ENCODE assay signal across 27 cellular contexts in the genomic region with DNA sequence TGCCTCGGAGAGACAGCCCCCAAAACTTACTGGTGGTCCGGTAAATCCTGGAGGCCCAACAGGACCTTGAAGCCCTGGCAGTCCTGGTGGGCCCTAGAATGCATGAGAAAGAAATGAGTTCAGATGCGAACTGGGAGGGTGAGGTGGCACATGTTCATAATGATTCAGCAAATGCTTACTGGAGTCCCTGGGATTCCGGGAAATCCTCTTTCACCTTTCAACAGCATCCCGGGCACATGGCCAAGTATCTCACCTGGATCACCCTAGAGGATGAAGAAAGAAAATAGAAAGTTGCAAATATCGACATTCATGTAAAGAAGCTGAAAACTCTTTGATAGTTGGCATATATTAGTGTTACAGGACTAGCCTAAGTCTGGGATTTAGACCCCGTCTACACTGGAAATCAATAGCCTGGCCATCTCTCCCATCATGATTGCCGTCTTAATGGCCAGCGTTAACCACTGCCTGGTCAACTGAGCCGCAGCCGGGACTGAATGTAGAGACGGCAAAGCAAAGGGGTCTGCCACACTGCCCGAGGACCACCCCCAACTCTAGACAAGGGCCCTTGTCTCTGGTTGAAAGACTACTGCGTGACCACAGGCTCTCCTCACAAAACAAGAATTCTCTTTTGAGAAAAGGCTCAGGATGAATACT.
DNase-seq lines count a peak whose midpoint lies in the region; ATAC-seq, FAIRE-seq and TF ChIP-seq lines count a peak whose summit lies in the region.
"Had no signal": no experiment of that assay in that cellular context is flagged by ENCODE, and none has a peak within 500 bp of the region (broad histone marks: within the 10 kb centered on the region; RNA-seq: fewer than 3 reads in every experiment).

No MANE protein-coding gene starts in this region.

- H3K4me2 ChIP-seq in PC-9, result peak overlapping the region; percentile 43

- no peak for TF ChIP-seq POLR2A in H54 (IDR thresholded peaks at IDR 0.05; ENCODE audit: low read depth, low read length)

- no peaks in the 10 kb centered on the region for H3K9me3 Mint-ChIP-seq in activated T-cell treated with anti-CD3 and anti-CD28 coated beads, Interleukin-2, amount 50 U/mL, for 72 hours
- H3K9me3 Mint-ChIP-seq: activated CD4-positive, alpha-beta T cell treated with anti-CD3 and anti-CD28 coated beads, Interleukin-2, amount 10 ng/mL, durations not matched to agents 24 days and 14 days; activated T-cell treated with anti-CD3 and anti-CD28 coated beads, Interleukin-2, amount 50 U/mL, for 4 hours; nephron progenitor cell had no signal

- POLR2A ChIA-PET in PC-9 (lab: Charles Lee; ENCODE audit: unreplicated experiment), result interaction anchor here (0.7 kb wide), 1 partner anchor 241 kb away, joined by 3 read pairs; no protein-coding TSS in a partner anchor

- CTCF ChIA-PET in PC-9 (lab: Charles Lee), result interaction anchor here (1.0 kb wide), 1 partner anchor 234 kb away, joined by 3 read pairs; no protein-coding TSS in a partner anchor

- H3K27ac ChIP-seq in PC-9, result peak overlapping the region; percentile 72
- no peak overlapping the region for H3K27ac ChIP-seq in kidney (ENCODE audit: low read depth in 2 of 2, low read length in 2 of 2)
- H3K27ac ChIP-seq in psoas muscle, result no peak overlapping the region
- H3K27ac ChIP-seq: BLaER1 treated with 17β-estradiol and CSF1 and Interleukin-3, amounts not matched to agents 10 nM and 100 nM; HL-60; lower lobe of right lung; pancreas; right atrium auricular region; spleen; upper lobe of left lung; WERI-Rb-1 had no signal

- H3K27me3 ChIP-seq in PC-9 (ENCODE audit: insufficient read depth, low read depth) (no peaks in the 10 kb centered on the region), psoas muscle (ENCODE audit: insufficient read depth in 3 of 3, low read length in 2 of 3) (no peaks in the 10 kb centered on the region)
- H3K27me3 ChIP-seq: BLaER1 treated with 17β-estradiol and CSF1 and Interleukin-3, amounts not matched to agents 10 nM and 100 nM; pancreas; right atrium auricular region; spleen; upper lobe of left lung had no signal

- intact Hi-C loops in PC-9 (cut with micrococcal nuclease; ENCODE audit: unreplicated experiment), result loop anchor here (5.0 to 10.0 kb wide), 2 partner anchors 73 to 1295 kb away; no protein-coding TSS in a partner anchor
- intact Hi-C loops in kidney (cut with DNase I), result no loop called here
- intact Hi-C loops in psoas muscle (cut with DNase I), result no loop called here

- H3K4me1 Mint-ChIP-seq in activated T-cell treated with anti-CD3 and anti-CD28 coated beads, Interleukin-2, amount 50 U/mL, for 72 hours (ENCODE audit: low read depth), result no peaks in the 10 kb centered on the region
- H3K4me1 Mint-ChIP-seq: activated CD4-positive, alpha-beta T cell treated with anti-CD3 and anti-CD28 coated beads, Interleukin-2, amount 10 ng/mL, durations not matched to agents 24 days and 14 days had no signal

- no peaks in the 10 kb centered on the region for H3K36me3 Mint-ChIP-seq in activated T-cell treated with anti-CD3 and anti-CD28 coated beads, Interleukin-2, amount 50 U/mL, for 72 hours (ENCODE audit: insufficient read depth in 2 of 2)

- FAIRE-seq in H54 (lab: Jason Lieb, UNC), result peak; percentile 6
- FAIRE-seq in kidney (lab: Jason Lieb, UNC), result no peak
- FAIRE-seq: GM12892, H1, pancreas had no signal

- no peaks in the 10 kb centered on the region for H3K9me2 ChIP-seq in PC-9 (ENCODE audit: insufficient read depth)

- H3K4me1 ChIP-seq in PC-9 (replicated peaks; ENCODE audit: insufficient read depth) (peaks cover 18% of the 10 kb centered on the region), kidney (ENCODE audit: control insufficient read depth in 1 of 2, insufficient read depth in 1 of 2, low read depth in 1 of 2, low read length in 2 of 2) (peaks cover 0 to under 1% of the 10 kb centered on the region in 2 donors), psoas muscle (no peaks in the 10 kb centered on the region)
- H3K4me1 ChIP-seq: lower lobe of right lung, pancreas, spleen, upper lobe of left lung had no signal

- no peak overlapping the region for H2AFZ ChIP-seq in PC-9

- TF ChIP-seq CTCF in PC-9 (conservative IDR thresholded peaks at IDR 0.05) (no peak), kidney (IDR thresholded peaks at IDR 0.05; ENCODE audit: borderline replicate concordance, extremely low read depth, insufficient read depth) (no peak), psoas muscle (IDR thresholded peaks at IDR 0.05) (no peak)

- no peak overlapping the region for H3K4me3 ChIP-seq in PC-9
- H3K4me3 ChIP-seq in kidney (ENCODE audit: low read length in 2 of 2), result no peak overlapping the region
- no peak overlapping the region for H3K4me3 ChIP-seq in psoas muscle
- H3K4me3 ChIP-seq: BLaER1 treated with 17β-estradiol and CSF1 and Interleukin-3, amounts not matched to agents 10 nM and 100 nM; lower lobe of right lung; pancreas; right atrium auricular region; spleen; upper lobe of left lung had no signal

- H3K9ac ChIP-seq in kidney (ENCODE audit: low read length in 2 of 2), result no peak overlapping the region
- H3K9ac ChIP-seq: BLaER1 treated with 17β-estradiol and CSF1 and Interleukin-3, amounts not matched to agents 10 nM and 100 nM had no signal

- no peaks in the 10 kb centered on the region for H3K79me2 ChIP-seq in PC-9 (ENCODE audit: low read depth)

- H3K9me3 ChIP-seq in PC-9 (ENCODE audit: insufficient read depth, low read depth) (no peaks in the 10 kb centered on the region), kidney (ENCODE audit: control insufficient read depth in 1 of 2, low read length in 2 of 2) (no peaks in the 10 kb centered on the region), psoas muscle (no peaks in the 10 kb centered on the region)
- H3K9me3 ChIP-seq: BLaER1 treated with 17β-estradiol and CSF1 and Interleukin-3, amounts not matched to agents 10 nM and 100 nM; Caco-2; lower lobe of right lung; pancreas; right atrium auricular region; spleen; upper lobe of left lung had no signal

- H3K27ac Mint-ChIP-seq in activated T-cell treated with anti-CD3 and anti-CD28 coated beads, Interleukin-2, amount 50 U/mL, for 72 hours, result no peak overlapping the region
- H3K27ac Mint-ChIP-seq: activated CD4-positive, alpha-beta T cell treated with anti-CD3 and anti-CD28 coated beads, Interleukin-2, amount 10 ng/mL, durations not matched to agents 24 days and 14 days; nephron progenitor cell had no signal

- no TSS peak for BruUV-seq in PC-9 (replicated peaks; lab: Mats Ljungman, UMichigan)

- DNase-seq in COR-L47 (lab: John Stamatoyannopoulos, UW) (peak; percentile 52), H54 (ENCODE audit: insufficient read length, low spot score) (no peak), PC-9 (peak; percentile 78 to 81), kidney (peak; percentile 32), SKM-1 treated with dmso at 0.1 percent for 144 hours (lab: John Stamatoyannopoulos, UW; ENCODE audit: unreplicated experiment) (no peak), psoas muscle (no peak)
- no peak for DNase-seq in activated T-cell treated with anti-CD3 and anti-CD28 coated beads, Interleukin-2, amount 50 U/mL, for 72 hours
- DNase-seq: activated CD4-positive, alpha-beta T cell treated with anti-CD3 and anti-CD28 coated beads, Interleukin-2, amount 10 ng/mL, durations not matched to agents 24 days and 14 days; activated naive CD4-positive, alpha-beta T cell; activated T-cell treated with anti-CD3 and anti-CD28 coated beads, Interleukin-2, amount 50 U/mL, for 4 hours; Caco-2; Kasumi-1; kidney glomerular epithelial cell; lower lobe of right lung; NCI-H1694 treated with DMSO at 0.1 percent for 48 hours; nephron progenitor cell; pancreas; spleen; substantia nigra; upper lobe of left lung; WERI-Rb-1 had no signal

- no peaks in the 10 kb centered on the region for H4K20me1 ChIP-seq in PC-9 (ENCODE audit: insufficient read depth)
- H4K20me1 ChIP-seq: BLaER1 treated with 17β-estradiol and CSF1 and Interleukin-3, amounts not matched to agents 10 nM and 100 nM had no signal

- no peaks in the 10 kb centered on the region for H3F3A ChIP-seq in PC-9 (ENCODE audit: insufficient read depth, low read depth)

- H3K36me3 ChIP-seq in PC-9 (ENCODE audit: low read depth) (no peaks in the 10 kb centered on the region), kidney (ENCODE audit: control insufficient read depth in 1 of 2, insufficient read depth in 2 of 2, low read length in 2 of 2) (peaks cover 31 to 61% of the 10 kb centered on the region in 2 donors), psoas muscle (ENCODE audit: insufficient read depth in 1 of 2, low read depth in 1 of 2) (peaks cover 0 to 80% of the 10 kb centered on the region in 2 donors)
- H3K36me3 ChIP-seq: BLaER1 treated with 17β-estradiol and CSF1 and Interleukin-3, amounts not matched to agents 10 nM and 100 nM had no signal

- 85 to 92% (median 87%) methylated on average over 14 of the region's 14 CpGs for WGBS in psoas muscle, 3 donors

- ATAC-seq in psoas muscle, result no peak
- no peak for ATAC-seq in activated T-cell treated with anti-CD3 and anti-CD28 coated beads, Interleukin-2, amount 50 U/mL, for 72 hours (replicated peaks in 1 of 2)
- ATAC-seq: activated T-cell treated with anti-CD3 and anti-CD28 coated beads, Interleukin-2, amount 50 U/mL, for 4 hours; lower lobe of right lung; Right ventricle myocardium inferior had no signal

- H3K27me3 Mint-ChIP-seq in activated T-cell treated with anti-CD3 and anti-CD28 coated beads, Interleukin-2, amount 50 U/mL, for 72 hours (ENCODE audit: low read depth), result no peaks in the 10 kb centered on the region
- H3K27me3 Mint-ChIP-seq: activated CD4-positive, alpha-beta T cell treated with anti-CD3 and anti-CD28 coated beads, Interleukin-2, amount 10 ng/mL, durations not matched to agents 24 days and 14 days had no signal

- no peak overlapping the region for H3K4me3 Mint-ChIP-seq in activated T-cell treated with anti-CD3 and anti-CD28 coated beads, Interleukin-2, amount 50 U/mL, for 72 hours
- H3K4me3 Mint-ChIP-seq: activated CD4-positive, alpha-beta T cell treated with anti-CD3 and anti-CD28 coated beads, Interleukin-2, amount 10 ng/mL, durations not matched to agents 24 days and 14 days; activated T-cell treated with anti-CD3 and anti-CD28 coated beads, Interleukin-2, amount 50 U/mL, for 4 hours; nephron progenitor cell had no signal

Comparison
In these comparisons a context has a peak if more than half of its experiments do, and no peak if none do; other contexts are left out.
1. DNase-seq: peak in COR-L47 (single experiment), PC-9 (2 of 2) and kidney (single experiment); none in H54 (single experiment), SKM-1 treated with dmso at 0.1 percent for 144 hours (single experiment), psoas muscle (0 of 2) and activated T-cell treated with anti-CD3 and anti-CD28 coated beads, Interleukin-2, amount 50 U/mL, for 72 hours (0 of 2).